8 cellular contexts compared by ENCODE assay signal in genomic region chr20:41003933-41004294, GRCh38. TPM values are rescaled to one million over a fixed set of nuclear protein-coding genes. Genes with fewer than 3 reads are reported as not detected.
DNase-seq lines count a peak whose midpoint lies in the region; ATAC-seq, FAIRE-seq and TF ChIP-seq lines count a peak whose summit lies in the region.
"Not testable (repeated sequence)": the region's sequence is repeated elsewhere in the genome, so short reads cannot be mapped to it uniquely, and the experiment has no call there.

No MANE protein-coding gene starts in this region.

- not testable (repeated sequence) for H2AFZ ChIP-seq in PC-9; mesenchymal stem cell (ENCODE audit: low read depth, low read length)
- peak overlapping the region; percentile 94 for H2AFZ ChIP-seq in K562 (ENCODE audit: low read depth, low read length)

- WGBS in K562 (ENCODE audit: insufficient coverage, low coverage, missing lambda C conversion rate), result 64% methylated on average over 6 of the region's 6 CpGs
- WGBS in esophagus squamous epithelium, 2 donors, result 39 to 100% methylated on average over 2 to 4 of the region's 6 CpGs
- WGBS in mesenchymal stem cell, result 48% methylated on average over 6 of the region's 6 CpGs

- TF ChIP-seq CTCF in Calu3 (IDR thresholded peaks at IDR 0.05; ENCODE audit: unreplicated experiment); PC-9 (conservative IDR thresholded peaks at IDR 0.05); K562 (IDR thresholded peaks at IDR 0.05 in 2 of 3, conservative IDR thresholded peaks at IDR 0.05 in 1 of 3; ENCODE audit: insufficient read depth in 2 of 3, low read depth in 1 of 3, low read length in 3 of 3); esophagus squamous epithelium (IDR thresholded peaks at IDR 0.05); uterus (IDR thresholded peaks at IDR 0.05): not testable (repeated sequence)

- in situ Hi-C loops in K562 (cut with MboI), result not testable (repeated sequence)

- H2AK5ac ChIP-seq in mesenchymal stem cell (ENCODE audit: low read length, severe bottlenecking), result not testable (repeated sequence)

- H3K23ac ChIP-seq in mesenchymal stem cell (ENCODE audit: low read length in 2 of 2), result not testable (repeated sequence)

- peak overlapping the region; percentile 38 to 74 for H2BK12ac ChIP-seq in mesenchymal stem cell (ENCODE audit: low read length in 2 of 2)

- TF ChIP-seq POLR2A in K562 (conservative IDR thresholded peaks at IDR 0.05); esophagus squamous epithelium (IDR thresholded peaks at IDR 0.05); uterus (IDR thresholded peaks at IDR 0.05): not testable (repeated sequence)

- H3K4me1 ChIP-seq in PC-9 (replicated peaks; ENCODE audit: insufficient read depth) (peaks cover 69% of the 10 kb centered on the region), K562 (replicated peaks in 1 of 2; ENCODE audit: control insufficient read depth in 2 of 2, insufficient read depth in 2 of 2, low read length in 2 of 2) (peaks cover 33 to 48% of the 10 kb centered on the region in 2 experiments), esophagus squamous epithelium (peaks cover 39 to 64% (median 41%) of the 10 kb centered on the region in 3 donors), mesenchymal stem cell (ENCODE audit: control insufficient read depth, insufficient read depth, low read depth, low read length) (peaks cover 31% of the 10 kb centered on the region), skeletal muscle satellite cell (ENCODE audit: control insufficient read depth, insufficient read depth, low read length) (peaks cover 56% of the 10 kb centered on the region)
- H3K4me1 ChIP-seq in uterus, result not testable (repeated sequence)

- not testable (repeated sequence) for H3K9me2 ChIP-seq in PC-9 (ENCODE audit: insufficient read depth)

- H4K8ac ChIP-seq in mesenchymal stem cell (ENCODE audit: low read length), result peak overlapping the region; percentile 57

- POLR2A ChIA-PET in PC-9 (lab: Charles Lee; ENCODE audit: unreplicated experiment), result not testable (repeated sequence)
- POLR2A ChIA-PET in K562 (lab: Yijun Ruan, JAX), result interaction anchor here (0.6 kb wide), 1 partner anchor 207 kb away, joined by 3 read pairs; no protein-coding TSS in a partner anchor

- not testable (repeated sequence) for TF ChIP-seq EP300 in K562 (IDR thresholded peaks at IDR 0.05; ENCODE audit: low read length)

- peaks cover 53% of the 10 kb centered on the region for H3K4me1 Mint-ChIP-seq in Calu3 (ENCODE audit: low read depth, unreplicated experiment)
- H3K4me1 Mint-ChIP-seq in activated CD8-positive, alpha-beta memory T cell treated with anti-CD3 and anti-CD28 coated beads, Interleukin-2, amount 10 ng/mL, durations not matched to agents 7 days and 5 days, result peaks cover 46% of the 10 kb centered on the region

- not testable (repeated sequence) for H2BK15ac ChIP-seq in mesenchymal stem cell (ENCODE audit: low read depth, poor library complexity, severe bottlenecking)

- DNase-seq in Calu3; PC-9; activated CD8-positive, alpha-beta memory T cell treated with anti-CD3 and anti-CD28 coated beads, Interleukin-2, amount 10 ng/mL, durations not matched to agents 7 days and 5 days; K562 (ENCODE audit: extremely low read depth in 1 of 4, low spot score in 3 of 4); esophagus squamous epithelium (lab: John Stamatoyannopoulos, UW); mesenchymal stem cell; uterus: not testable (repeated sequence)

- not testable (repeated sequence) for H3K14ac ChIP-seq in mesenchymal stem cell (ENCODE audit: low read length in 2 of 2)

- not testable (repeated sequence) for H3K9me3 ChIP-seq in PC-9 (ENCODE audit: insufficient read depth, low read depth); K562 (replicated peaks; ENCODE audit: control insufficient read depth, insufficient read depth, low read depth, low read length); esophagus squamous epithelium; mesenchymal stem cell (ENCODE audit: control insufficient read depth, low read length); skeletal muscle satellite cell (replicated peaks; ENCODE audit: low read length); uterus

- peak overlapping the region; percentile 22 for H2BK120ac ChIP-seq in mesenchymal stem cell (ENCODE audit: low read depth, low read length)

- H3F3A ChIP-seq in PC-9 (ENCODE audit: insufficient read depth, low read depth), result peaks cover 48% of the 10 kb centered on the region

- peaks cover 25% of the 10 kb centered on the region for H3K36me3 Mint-ChIP-seq in Calu3 (ENCODE audit: insufficient read depth, unreplicated experiment)
- not testable (repeated sequence) for H3K36me3 Mint-ChIP-seq in activated CD8-positive, alpha-beta memory T cell treated with anti-CD3 and anti-CD28 coated beads, Interleukin-2, amount 10 ng/mL, durations not matched to agents 7 days and 5 days

- peak overlapping the region; percentile 99 for H3K27ac Mint-ChIP-seq in Calu3 (ENCODE audit: unreplicated experiment)
- H3K27ac Mint-ChIP-seq in activated CD8-positive, alpha-beta memory T cell treated with anti-CD3 and anti-CD28 coated beads, Interleukin-2, amount 10 ng/mL, durations not matched to agents 7 days and 5 days, result peak overlapping the region; percentile 97

- not testable (repeated sequence) for H3K9me1 ChIP-seq in K562 (ENCODE audit: control insufficient read depth, insufficient read depth, low read length)

- H3K27me3 Mint-ChIP-seq in Calu3 (ENCODE audit: unreplicated experiment); activated CD8-positive, alpha-beta memory T cell treated with anti-CD3 and anti-CD28 coated beads, Interleukin-2, amount 10 ng/mL, durations not matched to agents 7 days and 5 days: not testable (repeated sequence)

- peak overlapping the region; percentile 54 for H3K4me3 Mint-ChIP-seq in Calu3 (ENCODE audit: low read depth, unreplicated experiment)
- H3K4me3 Mint-ChIP-seq in activated CD8-positive, alpha-beta memory T cell treated with anti-CD3 and anti-CD28 coated beads, Interleukin-2, amount 10 ng/mL, durations not matched to agents 7 days and 5 days, result peak overlapping the region; percentile 54

- peak overlapping the region in 1 of 2 experiments; percentile 54 for H3K4ac ChIP-seq in mesenchymal stem cell (ENCODE audit: low read depth in 1 of 2, low read length in 2 of 2)

- CTCF ChIA-PET in Calu3 (lab: Charles Lee); PC-9 (lab: Charles Lee); activated CD8-positive, alpha-beta memory T cell treated with anti-CD3 and anti-CD28 coated beads, Interleukin-2, amount 10 ng/mL, durations not matched to agents 7 days and 5 days (lab: Charles Lee); K562 (lab: Yijun Ruan, JAX; ENCODE audit: low intra/inter-chr PET ratio): not testable (repeated sequence)

- intact Hi-C loops in Calu3 (cut with micrococcal nuclease; ENCODE audit: unreplicated experiment), result loop anchor here (1.0 to 2.0 kb wide), 3 partner anchors 27 to 75 kb away; no protein-coding TSS in a partner anchor
- intact Hi-C loops in PC-9 (cut with micrococcal nuclease; ENCODE audit: unreplicated experiment), result loop anchor here (1.0 to 2.0 kb wide), 3 partner anchors 24 to 74 kb away; partner anchors contain the start of gene TOP1
- intact Hi-C loops in K562 (cut with micrococcal nuclease); esophagus squamous epithelium (cut with DNase I); uterus (cut with DNase I; ENCODE audit: low total_unique reads): not testable (repeated sequence)

- H4K91ac ChIP-seq in mesenchymal stem cell (ENCODE audit: low read length), result peak overlapping the region; percentile 87

- peak overlapping the region; percentile 22 for H2BK5ac ChIP-seq in mesenchymal stem cell (ENCODE audit: low read depth, low read length, poor library complexity, severe bottlenecking)

- peak overlapping the region; percentile 45; the same call in 1 of the 2 replicates for H3K4me3 ChIP-seq in PC-9
- not testable (repeated sequence) for H3K4me3 ChIP-seq in K562, uterus
- H3K4me3 ChIP-seq in esophagus squamous epithelium, result peak overlapping the region in 2 of 4 donors; percentile 34 to 56
- peak overlapping the region in 1 of 2 experiments; percentile 56 for H3K4me3 ChIP-seq in mesenchymal stem cell (ENCODE audit: insufficient read depth in 1 of 2, low read depth in 1 of 2, low read length in 2 of 2)
- H3K4me3 ChIP-seq in skeletal muscle satellite cell (ENCODE audit: low read length), result peak overlapping the region; percentile 65

- BruUV-seq in Calu3 (replicated peaks; lab: Mats Ljungman, UMichigan), result TSS peak; percentile 91
- BruUV-seq in PC-9 (replicated peaks; lab: Mats Ljungman, UMichigan); K562 (replicated peaks; lab: Mats Ljungman, UMichigan): not testable (repeated sequence)

- H3K79me1 ChIP-seq in mesenchymal stem cell (replicated peaks; ENCODE audit: low read length, poor library complexity, severe bottlenecking), result not testable (repeated sequence)

- H3K9me3 Mint-ChIP-seq in Calu3 (ENCODE audit: low read depth, unreplicated experiment); activated CD8-positive, alpha-beta memory T cell treated with anti-CD3 and anti-CD28 coated beads, Interleukin-2, amount 10 ng/mL, durations not matched to agents 7 days and 5 days (ENCODE audit: low read depth): not testable (repeated sequence)

- peaks cover 12% of the 10 kb centered on the region; the same call in 1 of the 2 replicates for H3K79me2 ChIP-seq in PC-9 (ENCODE audit: low read depth)
- not testable (repeated sequence) for H3K79me2 ChIP-seq in K562 (ENCODE audit: control insufficient read depth, insufficient read depth, low read length)

- peak overlapping the region; percentile 23 to 78 for H3K18ac ChIP-seq in mesenchymal stem cell (ENCODE audit: low read depth in 1 of 2, low read length in 2 of 2)

- not testable (repeated sequence) for FAIRE-seq in K562 (lab: Jason Lieb, UNC)

- H3K4me2 ChIP-seq in PC-9 (peak overlapping the region; percentile 71), K562 (ENCODE audit: insufficient read depth, low read length) (peak overlapping the region; percentile 66; the same call in 1 of the 2 replicates), skeletal muscle satellite cell (ENCODE audit: low read length) (peak overlapping the region; percentile 76)
- H3K4me2 ChIP-seq in mesenchymal stem cell (ENCODE audit: low read length, poor library complexity, severe bottlenecking), result not testable (repeated sequence)

- not testable (repeated sequence) for TF ChIP-seq RAD21 in K562 (CRISPR knock-in tag; conservative IDR thresholded peaks at IDR 0.05 in 1 of 2, IDR thresholded peaks at IDR 0.05 in 1 of 2)

- not testable (repeated sequence) for ATAC-seq in activated CD8-positive, alpha-beta memory T cell treated with anti-CD3 and anti-CD28 coated beads, Interleukin-2, amount 10 ng/mL, durations not matched to agents 7 days and 5 days; K562

- H3K27ac ChIP-seq in PC-9 (peak overlapping the region; percentile 95), K562 (ENCODE audit: extremely low read depth, low read depth, low read length) (peak overlapping the region; percentile 88; the same call in 2 of the 3 replicates), esophagus squamous epithelium (peak overlapping the region; percentile 90 to 97 (median 95)), mesenchymal stem cell (ENCODE audit: low read length, poor library complexity, severe bottlenecking) (peak overlapping the region; percentile 90), uterus (peak overlapping the region; percentile 75 to 81)

- not testable (repeated sequence) for H3K27me3 ChIP-seq in PC-9 (ENCODE audit: insufficient read depth, low read depth); K562 (ENCODE audit: control insufficient read depth in 2 of 2, insufficient read depth in 2 of 2, low read length in 2 of 2); esophagus squamous epithelium; mesenchymal stem cell (ENCODE audit: control insufficient read depth in 1 of 2, insufficient read depth in 1 of 2, low read length in 2 of 2); skeletal muscle satellite cell (ENCODE audit: control insufficient read depth, insufficient read depth, low read length); uterus

- not testable (repeated sequence) for H3K36me3 ChIP-seq in PC-9 (ENCODE audit: low read depth); K562 (ENCODE audit: control insufficient read depth, insufficient read depth, low read length); esophagus squamous epithelium; mesenchymal stem cell (ENCODE audit: control insufficient read depth in 1 of 2, insufficient read depth in 2 of 2, low read depth in 1 of 2, low read length in 2 of 2); skeletal muscle satellite cell (ENCODE audit: insufficient read depth, low read length); uterus

- H4K20me1 ChIP-seq in PC-9 (ENCODE audit: insufficient read depth); K562 (replicated peaks; ENCODE audit: control insufficient read depth, insufficient read depth, low read length): not testable (repeated sequence)

- H3K9ac ChIP-seq in K562 (ENCODE audit: insufficient read depth in 1 of 2, low read depth in 2 of 2, low read length in 2 of 2) (peak overlapping the region in 1 of 2 experiments; percentile 51; a peak in 2 of 4 replicates), mesenchymal stem cell (ENCODE audit: low read length) (peak overlapping the region; percentile 83), skeletal muscle satellite cell (ENCODE audit: low read depth, low read length) (peak overlapping the region; percentile 76)

RNA-seq across cellular contexts. Expression of gene TOP1, which starts 24.7 kb away (rescaled TPM):
- total RNA-seq in Calu3 (2022) (129 and 152 TPM in 2 replicates), PC-9 (2021) (39.1 and 55.8 TPM in 2 replicates), K562 (2014; rRNA removed) (26.0 and 26.7 TPM in 2 replicates), K562 (2014; rRNA removed; fragmentation: Illumina TruSeq; extraction: Trizol) (44.6 and 46.7 TPM in 2 replicates), K562 (2015; rRNA removed; fragmentation: Illumina TruSeq; extraction: Trizol) (38.6 and 39.6 TPM in 2 replicates), K562 (2021) (86.0 and 95.6 TPM in 2 replicates), esophagus squamous epithelium (10 to 100 TPM; 23.1 to 49.9 (median 31.6) TPM), uterus (10 to 100 TPM; 20.5 to 47.1 (median 35.4) TPM)
- total RNA-seq in activated CD8-positive, alpha-beta memory T cell treated with anti-CD3 and anti-CD28 coated beads, Interleukin-2, amount 10 ng/mL, durations not matched to agents 7 days and 5 days, result 10 to 100 TPM; 73.1 to 89.0 TPM
- 9.4 and 30.0 TPM in 2 replicates for total RNA-seq in K562 (2011; cell fraction: chromatin; rRNA removed; ENCODE audit: low replicate concordance)
- 7.2 and 9.3 TPM in 2 replicates for total RNA-seq in K562 (2011; cell fraction: nucleolus; rRNA removed)
- total RNA-seq in K562 (2011; cell fraction: nucleoplasm; rRNA removed), result 10.3 and 14.0 TPM in 2 replicates
- polyA plus RNA-seq in K562 (2011; rRNA removed) (17.3 and 26.4 TPM in 2 replicates), K562 (2014; fragmentation: Illumina TruSeq; extraction: Trizol) (101 and 127 TPM in 2 replicates), K562 (2014; fragmentation: Nextera tagmentation; extraction: Ambion mirVana) (10 to 100 TPM; 29.2 to 38.2 TPM), K562 (2014; rRNA removed) (40.9 and 50.4 TPM in 2 replicates)
- 6.0 and 13.1 TPM in 2 replicates for polyA plus RNA-seq in K562 (2011; cell fraction: cytosol; rRNA removed)
- 16.4 and 19.7 TPM in 2 replicates for polyA plus RNA-seq in K562 (2011; cell fraction: nucleus; rRNA removed)
- polyA plus RNA-seq in K562 (2012), result 68.8 and 90.2 TPM in 2 replicates
- polyA minus RNA-seq in K562 (2011; rRNA and poly(A)+ RNA removed), result 30.9 and 35.0 TPM in 2 replicates
- 43.7 and 44.8 TPM in 2 replicates for polyA minus RNA-seq in K562 (2011; cell fraction: cytosol; rRNA and poly(A)+ RNA removed)
- polyA minus RNA-seq in K562 (2011; cell fraction: nucleus; rRNA and poly(A)+ RNA removed), result 9.3 and 13.1 TPM in 2 replicates
- polyA plus RNA-seq in mesenchymal stem cell (2013, experiment 1 of 2), result 68.4 TPM
- 65.1 TPM for polyA plus RNA-seq in mesenchymal stem cell (2013, experiment 2 of 2)
- 25.1 and 26.9 TPM in 2 replicates for total RNA-seq in skeletal muscle satellite cell (2012; rRNA removed)
